Comparison of ENCODE assay signal across 1 cellular context in genomic region chr3:172696357-172696756, GRCh38.
A peak's percentile ranks its signal among the peaks of the same experiment; 100 is the strongest.
TF ChIP-seq lines count a peak whose summit lies in the region.

No MANE protein-coding gene starts in this region.

TF ChIP-seq in HepG2, 621 proteins besides CTCF, POLR2A, EP300 and RAD21 (continued from another document and continues in another):
- no peak for TF ChIP-seq ZNF891 (CRISPR knock-in tag; IDR thresholded peaks at IDR 0.05)
- TF ChIP-seq ZBTB37 (CRISPR knock-in tag; IDR thresholded peaks at IDR 0.05): no peak
- TF ChIP-seq MTF2 (CRISPR knock-in tag; IDR thresholded peaks at IDR 0.05; ENCODE audit: borderline replicate concordance): no peak
- TF ChIP-seq ZNF720 (CRISPR knock-in tag; IDR thresholded peaks at IDR 0.05): no peak
- no peak for TF ChIP-seq XBP1 (CRISPR knock-in tag; IDR thresholded peaks at IDR 0.05)
- TF ChIP-seq FOXO1 (CRISPR knock-in tag; IDR thresholded peaks at IDR 0.05): peak; percentile 92
- TF ChIP-seq NFIB (CRISPR knock-in tag; IDR thresholded peaks at IDR 0.05; ENCODE audit: borderline replicate concordance): no peak
- TF ChIP-seq GRHL1 (CRISPR knock-in tag; conservative IDR thresholded peaks at IDR 0.05): no peak
- no peak for TF ChIP-seq POLR2AphosphoS2 (IDR thresholded peaks at IDR 0.05; ENCODE audit: low read depth, low read length)
- no peak for TF ChIP-seq ZKSCAN1 (IDR thresholded peaks at IDR 0.05; ENCODE audit: low read length)
- peak; percentile 83 for TF ChIP-seq SIX4 (CRISPR knock-in tag; IDR thresholded peaks at IDR 0.05)
- TF ChIP-seq GTF3A (CRISPR knock-in tag; conservative IDR thresholded peaks at IDR 0.05): no peak
- no peak for TF ChIP-seq IKZF4 (CRISPR knock-in tag; IDR thresholded peaks at IDR 0.05; ENCODE audit: borderline replicate concordance, low read depth, not compliant biosample characterization)
- no peak for TF ChIP-seq PHF21A (CRISPR knock-in tag; IDR thresholded peaks at IDR 0.05)
- TF ChIP-seq ZNF883 (CRISPR knock-in tag; IDR thresholded peaks at IDR 0.05; ENCODE audit: not compliant biosample characterization): no peak
- no peak for TF ChIP-seq CENPX (CRISPR knock-in tag; IDR thresholded peaks at IDR 0.05)
- TF ChIP-seq, protein P1, sequence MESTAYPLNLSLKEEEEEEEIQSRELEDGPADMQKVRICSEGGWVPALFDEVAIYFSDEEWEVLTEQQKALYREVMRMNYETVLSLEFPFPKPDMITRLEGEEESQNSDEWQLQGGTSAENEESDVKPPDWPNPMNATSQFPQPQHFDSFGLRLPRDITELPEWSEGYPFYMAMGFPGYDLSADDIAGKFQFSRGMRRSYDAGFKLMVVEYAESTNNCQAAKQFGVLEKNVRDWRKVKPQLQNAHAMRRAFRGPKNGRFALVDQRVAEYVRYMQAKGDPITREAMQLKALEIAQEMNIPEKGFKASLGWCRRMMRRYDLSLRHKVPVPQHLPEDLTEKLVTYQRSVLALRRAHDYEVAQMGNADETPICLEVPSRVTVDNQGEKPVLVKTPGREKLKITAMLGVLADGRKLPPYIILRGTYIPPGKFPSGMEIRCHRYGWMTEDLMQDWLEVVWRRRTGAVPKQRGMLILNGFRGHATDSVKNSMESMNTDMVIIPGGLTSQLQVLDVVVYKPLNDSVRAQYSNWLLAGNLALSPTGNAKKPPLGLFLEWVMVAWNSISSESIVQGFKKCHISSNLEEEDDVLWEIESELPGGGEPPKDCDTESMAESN (CRISPR knock-in tag; conservative IDR thresholded peaks at IDR 0.05): no peak
- TF ChIP-seq, protein P2, sequence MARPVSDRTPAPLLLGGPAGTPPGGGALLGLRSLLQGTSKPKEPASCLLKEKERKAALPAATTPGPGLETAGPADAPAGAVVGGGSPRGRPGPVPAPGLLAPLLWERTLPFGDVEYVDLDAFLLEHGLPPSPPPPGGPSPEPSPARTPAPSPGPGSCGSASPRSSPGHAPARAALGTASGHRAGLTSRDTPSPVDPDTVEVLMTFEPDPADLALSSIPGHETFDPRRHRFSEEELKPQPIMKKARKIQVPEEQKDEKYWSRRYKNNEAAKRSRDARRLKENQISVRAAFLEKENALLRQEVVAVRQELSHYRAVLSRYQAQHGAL (CRISPR knock-in tag; IDR thresholded peaks at IDR 0.05; ENCODE audit: not compliant biosample characterization): no peak
- TF ChIP-seq, protein P3, sequence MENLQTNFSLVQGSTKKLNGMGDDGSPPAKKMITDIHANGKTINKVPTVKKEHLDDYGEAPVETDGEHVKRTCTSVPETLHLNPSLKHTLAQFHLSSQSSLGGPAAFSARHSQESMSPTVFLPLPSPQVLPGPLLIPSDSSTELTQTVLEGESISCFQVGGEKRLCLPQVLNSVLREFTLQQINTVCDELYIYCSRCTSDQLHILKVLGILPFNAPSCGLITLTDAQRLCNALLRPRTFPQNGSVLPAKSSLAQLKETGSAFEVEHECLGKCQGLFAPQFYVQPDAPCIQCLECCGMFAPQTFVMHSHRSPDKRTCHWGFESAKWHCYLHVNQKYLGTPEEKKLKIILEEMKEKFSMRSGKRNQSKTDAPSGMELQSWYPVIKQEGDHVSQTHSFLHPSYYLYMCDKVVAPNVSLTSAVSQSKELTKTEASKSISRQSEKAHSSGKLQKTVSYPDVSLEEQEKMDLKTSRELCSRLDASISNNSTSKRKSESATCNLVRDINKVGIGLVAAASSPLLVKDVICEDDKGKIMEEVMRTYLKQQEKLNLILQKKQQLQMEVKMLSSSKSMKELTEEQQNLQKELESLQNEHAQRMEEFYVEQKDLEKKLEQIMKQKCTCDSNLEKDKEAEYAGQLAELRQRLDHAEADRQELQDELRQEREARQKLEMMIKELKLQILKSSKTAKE (CRISPR knock-in tag; IDR thresholded peaks at IDR 0.05; ENCODE audit: borderline replicate concordance): peak; percentile 47
- no peak for TF ChIP-seq NAIF1 (CRISPR knock-in tag; IDR thresholded peaks at IDR 0.05; ENCODE audit: borderline replicate concordance)
- TF ChIP-seq, protein P4, sequence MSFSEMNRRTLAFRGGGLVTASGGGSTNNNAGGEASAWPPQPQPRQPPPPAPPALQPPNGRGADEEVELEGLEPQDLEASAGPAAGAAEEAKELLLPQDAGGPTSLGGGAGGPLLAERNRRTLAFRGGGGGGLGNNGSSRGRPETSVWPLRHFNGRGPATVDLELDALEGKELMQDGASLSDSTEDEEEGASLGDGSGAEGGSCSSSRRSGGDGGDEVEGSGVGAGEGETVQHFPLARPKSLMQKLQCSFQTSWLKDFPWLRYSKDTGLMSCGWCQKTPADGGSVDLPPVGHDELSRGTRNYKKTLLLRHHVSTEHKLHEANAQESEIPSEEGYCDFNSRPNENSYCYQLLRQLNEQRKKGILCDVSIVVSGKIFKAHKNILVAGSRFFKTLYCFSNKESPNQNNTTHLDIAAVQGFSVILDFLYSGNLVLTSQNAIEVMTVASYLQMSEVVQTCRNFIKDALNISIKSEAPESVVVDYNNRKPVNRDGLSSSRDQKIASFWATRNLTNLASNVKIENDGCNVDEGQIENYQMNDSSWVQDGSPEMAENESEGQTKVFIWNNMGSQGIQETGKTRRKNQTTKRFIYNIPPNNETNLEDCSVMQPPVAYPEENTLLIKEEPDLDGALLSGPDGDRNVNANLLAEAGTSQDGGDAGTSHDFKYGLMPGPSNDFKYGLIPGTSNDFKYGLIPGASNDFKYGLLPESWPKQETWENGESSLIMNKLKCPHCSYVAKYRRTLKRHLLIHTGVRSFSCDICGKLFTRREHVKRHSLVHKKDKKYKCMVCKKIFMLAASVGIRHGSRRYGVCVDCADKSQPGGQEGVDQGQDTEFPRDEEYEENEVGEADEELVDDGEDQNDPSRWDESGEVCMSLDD (CRISPR knock-in tag; IDR thresholded peaks at IDR 0.05; ENCODE audit: borderline replicate concordance): no peak
- no peak for TF ChIP-seq SATB2 (CRISPR knock-in tag; IDR thresholded peaks at IDR 0.05)
- no peak for TF ChIP-seq RNF2 (conservative IDR thresholded peaks at IDR 0.05; ENCODE audit: low read depth)
- TF ChIP-seq, protein P5, sequence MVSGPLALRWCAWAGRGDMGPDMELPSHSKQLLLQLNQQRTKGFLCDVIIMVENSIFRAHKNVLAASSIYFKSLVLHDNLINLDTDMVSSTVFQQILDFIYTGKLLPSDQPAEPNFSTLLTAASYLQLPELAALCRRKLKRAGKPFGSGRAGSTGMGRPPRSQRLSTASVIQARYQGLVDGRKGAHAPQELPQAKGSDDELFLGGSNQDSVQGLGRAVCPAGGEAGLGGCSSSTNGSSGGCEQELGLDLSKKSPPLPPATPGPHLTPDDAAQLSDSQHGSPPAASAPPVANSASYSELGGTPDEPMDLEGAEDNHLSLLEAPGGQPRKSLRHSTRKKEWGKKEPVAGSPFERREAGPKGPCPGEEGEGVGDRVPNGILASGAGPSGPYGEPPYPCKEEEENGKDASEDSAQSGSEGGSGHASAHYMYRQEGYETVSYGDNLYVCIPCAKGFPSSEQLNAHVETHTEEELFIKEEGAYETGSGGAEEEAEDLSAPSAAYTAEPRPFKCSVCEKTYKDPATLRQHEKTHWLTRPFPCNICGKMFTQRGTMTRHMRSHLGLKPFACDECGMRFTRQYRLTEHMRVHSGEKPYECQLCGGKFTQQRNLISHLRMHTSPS (CRISPR knock-in tag; IDR thresholded peaks at IDR 0.05; ENCODE audit: low read depth): no peak
- no peak for TF ChIP-seq RAD51 (IDR thresholded peaks at IDR 0.05; ENCODE audit: borderline replicate concordance)
- TF ChIP-seq CHCHD3 (CRISPR knock-in tag; IDR thresholded peaks at IDR 0.05): no peak
- TF ChIP-seq HOXA3 (CRISPR knock-in tag; IDR thresholded peaks at IDR 0.05): 0 out of 2 replicates have a peak, but pooled peaks have one; percentile 35
- TF ChIP-seq THYN1 (CRISPR knock-in tag; IDR thresholded peaks at IDR 0.05; ENCODE audit: borderline replicate concordance, low read depth): no peak
- TF ChIP-seq HDAC2 (CRISPR knock-in tag; IDR thresholded peaks at IDR 0.05): peak; percentile 96
- no peak for TF ChIP-seq ZNF577 (CRISPR knock-in tag; IDR thresholded peaks at IDR 0.05; ENCODE audit: borderline replicate concordance, low read depth)
- no peak for TF ChIP-seq ZNF362 (CRISPR knock-in tag; IDR thresholded peaks at IDR 0.05; ENCODE audit: borderline replicate concordance)
- no peak for TF ChIP-seq PCBP1 (IDR thresholded peaks at IDR 0.05; ENCODE audit: borderline replicate concordance, low read depth, low read length)
- TF ChIP-seq ASH2L (IDR thresholded peaks at IDR 0.05; ENCODE audit: insufficient read length, low read depth, low read length): peak; percentile 22
- no peak for TF ChIP-seq ZNF441 (CRISPR knock-in tag; IDR thresholded peaks at IDR 0.05; ENCODE audit: borderline replicate concordance)
- TF ChIP-seq ZNF781 (CRISPR knock-in tag; IDR thresholded peaks at IDR 0.05; ENCODE audit: borderline replicate concordance, not compliant biosample characterization): no peak
- no peak for TF ChIP-seq ZFAT (CRISPR knock-in tag; conservative IDR thresholded peaks at IDR 0.05)
- TF ChIP-seq NR2F1 (CRISPR knock-in tag; IDR thresholded peaks at IDR 0.05): peak in 1 of 2 experiments; percentile 54; a peak in 1 of 4 replicates
- no peak for TF ChIP-seq ATRX (CRISPR knock-in tag; IDR thresholded peaks at IDR 0.05; ENCODE audit: borderline replicate concordance)
- TF ChIP-seq ZNF782 (CRISPR knock-in tag; IDR thresholded peaks at IDR 0.05; ENCODE audit: borderline replicate concordance): no peak
- TF ChIP-seq AHDC1 (CRISPR knock-in tag; IDR thresholded peaks at IDR 0.05; ENCODE audit: borderline replicate concordance): peak; percentile 81; the same call in 1 of the 2 replicates
- TF ChIP-seq ZMYM4 (CRISPR knock-in tag; IDR thresholded peaks at IDR 0.05): peak; percentile 66
- peak; percentile 88 for TF ChIP-seq TBX2 (CRISPR knock-in tag; IDR thresholded peaks at IDR 0.05; ENCODE audit: borderline replicate concordance)
